In genomic region chr4:76305971-76306881, GRCh38 we compare ENCODE assay signal across 1 cellular context.
TF ChIP-seq lines count a peak whose summit lies in the region.

Gene STBD1 (plus strand): TSS chr4:76306733. CDS start chr4:76306770, 37 bp downstream.

TF ChIP-seq in HepG2, 621 proteins besides CTCF, POLR2A, EP300 and RAD21 (continued from another document and continues in another):
- TF ChIP-seq IKZF5 (CRISPR knock-in tag; IDR thresholded peaks at IDR 0.05), result peak; percentile 71; the same call in 1 of the 2 replicates
- no peak for TF ChIP-seq ZNF563 (CRISPR knock-in tag; IDR thresholded peaks at IDR 0.05)
- TF ChIP-seq ZBTB33 (CRISPR knock-in tag; IDR thresholded peaks at IDR 0.05), result no peak
- no peak for TF ChIP-seq DNMT3B (CRISPR knock-in tag; conservative IDR thresholded peaks at IDR 0.05)
- TF ChIP-seq ZNF790 (CRISPR knock-in tag; IDR thresholded peaks at IDR 0.05; ENCODE audit: borderline replicate concordance), result no peak; the same call in 1 of the 2 replicates
- TF ChIP-seq CAMTA2 (CRISPR knock-in tag; IDR thresholded peaks at IDR 0.05; ENCODE audit: borderline replicate concordance), result no peak
- TF ChIP-seq TEAD2 (CRISPR knock-in tag; IDR thresholded peaks at IDR 0.05), result 0 out of 2 replicates have a peak, but pooled peaks have one; percentile 56
- peak; percentile 94; the same call in 1 of the 2 replicates for TF ChIP-seq ZNF225 (CRISPR knock-in tag; IDR thresholded peaks at IDR 0.05)
- peak; percentile 60; the same call in 1 of the 2 replicates for TF ChIP-seq HIC2 (CRISPR knock-in tag; IDR thresholded peaks at IDR 0.05; ENCODE audit: low read depth)
- peak; percentile 56 for TF ChIP-seq POLR2AphosphoS5 (IDR thresholded peaks at IDR 0.05; ENCODE audit: low read depth, low read length)
- peak; percentile 64 for TF ChIP-seq AHDC1 (CRISPR knock-in tag; IDR thresholded peaks at IDR 0.05; ENCODE audit: borderline replicate concordance)
- peak; percentile 75; the same call in 1 of the 2 replicates for TF ChIP-seq ZBTB7A (CRISPR knock-in tag; IDR thresholded peaks at IDR 0.05)
- TF ChIP-seq NR2F6 (IDR thresholded peaks at IDR 0.05), result no peak
- peak; percentile 58; the same call in 1 of the 2 replicates for TF ChIP-seq NR2F6 (CRISPR knock-in tag; IDR thresholded peaks at IDR 0.05)
- no peak for TF ChIP-seq SMAD3 (CRISPR knock-in tag; IDR thresholded peaks at IDR 0.05)
- TF ChIP-seq ZBTB4 (CRISPR knock-in tag; IDR thresholded peaks at IDR 0.05; ENCODE audit: borderline replicate concordance), result no peak
- TF ChIP-seq SOX13 (IDR thresholded peaks at IDR 0.05), result no peak; the same call in 1 of the 2 replicates
- TF ChIP-seq SOX13 (CRISPR knock-in tag; conservative IDR thresholded peaks at IDR 0.05 in 1 of 2, IDR thresholded peaks at IDR 0.05 in 1 of 2), result peak in 1 of 2 experiments; percentile 51; a peak in 2 of 4 replicates
- peak; percentile 47; the same call in 1 of the 2 replicates for TF ChIP-seq SP4 (CRISPR knock-in tag; IDR thresholded peaks at IDR 0.05)
- 0 out of 2 replicates have a peak, but pooled peaks have one; percentile 48 for TF ChIP-seq HNRNPL (IDR thresholded peaks at IDR 0.05; ENCODE audit: low read depth, low read length)
- peak; percentile 81; the same call in 1 of the 2 replicates for TF ChIP-seq MYPOP (CRISPR knock-in tag; IDR thresholded peaks at IDR 0.05)
- TF ChIP-seq LCORL (IDR thresholded peaks at IDR 0.05), result no peak
- peak; percentile 75 for TF ChIP-seq LCORL (CRISPR knock-in tag; IDR thresholded peaks at IDR 0.05)
- no peak for TF ChIP-seq BCLAF1 (IDR thresholded peaks at IDR 0.05)
- 0 out of 2 replicates have a peak, but pooled peaks have one; percentile 50 for TF ChIP-seq DNMT1 (CRISPR knock-in tag; IDR thresholded peaks at IDR 0.05)
- peak; percentile 37; the same call in 1 of the 2 replicates for TF ChIP-seq SP5 (CRISPR knock-in tag; IDR thresholded peaks at IDR 0.05; ENCODE audit: borderline replicate concordance, low read depth)
- TF ChIP-seq SAP130 (CRISPR knock-in tag; IDR thresholded peaks at IDR 0.05; ENCODE audit: low read depth), result peak; percentile 70
- no peak for TF ChIP-seq HDAC6 (IDR thresholded peaks at IDR 0.05; ENCODE audit: low read depth, low read length)
- TF ChIP-seq BRD4 (CRISPR knock-in tag; IDR thresholded peaks at IDR 0.05), result peak; percentile 72
- TF ChIP-seq CCAR2 (optimal IDR thresholded peaks at IDR 0.05; ENCODE audit: low read depth, low read length), result no peak
- TF ChIP-seq ZHX1 (CRISPR knock-in tag; IDR thresholded peaks at IDR 0.05; ENCODE audit: low read depth), result no peak
- peak; percentile 86; the same call in 1 of the 2 replicates for TF ChIP-seq FOXO4 (CRISPR knock-in tag; conservative IDR thresholded peaks at IDR 0.05)
- TF ChIP-seq CREBL2 (CRISPR knock-in tag; IDR thresholded peaks at IDR 0.05; ENCODE audit: borderline replicate concordance), result no peak
- TF ChIP-seq ZNF605 (CRISPR knock-in tag; IDR thresholded peaks at IDR 0.05), result peak; percentile 80; the same call in 1 of the 2 replicates
